ENCODE assay signal across 22 cellular contexts in the genomic region with DNA sequence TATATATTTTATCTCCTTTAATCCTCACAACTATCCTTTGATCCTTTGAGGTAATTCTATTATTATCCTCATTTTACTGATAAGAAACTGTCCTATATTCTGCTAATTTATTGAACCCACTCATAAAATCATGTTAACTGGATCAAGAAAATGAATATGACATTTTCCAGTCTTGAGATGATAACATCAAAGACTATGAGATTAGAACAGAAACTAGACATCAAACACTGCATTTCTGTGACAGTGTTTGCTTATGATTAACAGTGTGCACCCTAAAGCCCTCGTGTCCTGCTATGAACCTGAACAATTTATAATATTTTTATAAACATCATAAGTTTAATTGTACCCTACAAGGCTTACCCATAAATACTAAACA.
DNase-seq lines count a peak whose midpoint lies in the region; ATAC-seq and TF ChIP-seq lines count a peak whose summit lies in the region.
"Had no signal": no experiment of that assay in that cellular context is flagged by ENCODE, and none has a peak within 500 bp of the region (broad histone marks: within the 10 kb centered on the region; RNA-seq: fewer than 3 reads in every experiment).

No MANE protein-coding gene starts in this region.

- peak overlapping the region; percentile 76 for H3K27ac ChIP-seq in cardiac muscle cell
- H3K27ac ChIP-seq in right cardiac atrium (ENCODE audit: low read length): no peak overlapping the region
- peak overlapping the region; percentile 53 for H3K27ac ChIP-seq in psoas muscle
- H3K27ac ChIP-seq: 22Rv1, lower lobe of right lung had no signal

- no peak for ATAC-seq in right cardiac atrium
- ATAC-seq in psoas muscle: no peak
- ATAC-seq: mucosa of descending colon; stimulated activated effector memory CD8-positive, alpha-beta T cell treated with anti-CD3 and anti-CD28 coated beads, Interleukin-12 subunit alpha, Interleukin-12 subunit beta, amount 100 ng/mL, for 72 hours had no signal

- intact Hi-C loops in right cardiac atrium (cut with DNase I): no loop called here
- intact Hi-C loops in psoas muscle (cut with DNase I): loop anchor here in 1 of 2 donors (5.0 kb wide), 1 partner anchor 82 kb away; no protein-coding TSS in a partner anchor

- no peak overlapping the region for H3K4me3 ChIP-seq in cardiac muscle cell
- no peak overlapping the region for H3K4me3 ChIP-seq in right cardiac atrium (ENCODE audit: low read length)
- H3K4me3 ChIP-seq in psoas muscle: no peak overlapping the region
- H3K4me3 ChIP-seq: lower lobe of right lung, mucosa of descending colon had no signal

- WGBS in right cardiac atrium: 80% methylated on average over 1 of the region's 1 CpG
- 81 to 89% (median 86%) methylated on average over 1 of the region's 1 CpG for WGBS in psoas muscle, 3 donors

- H3K27me3 ChIP-seq in cardiac muscle cell: no peaks in the 10 kb centered on the region
- H3K27me3 ChIP-seq in right cardiac atrium (ENCODE audit: control insufficient read depth, insufficient read depth): no peaks in the 10 kb centered on the region
- no peaks in the 10 kb centered on the region for H3K27me3 ChIP-seq in psoas muscle (ENCODE audit: insufficient read depth in 3 of 3, low read length in 2 of 3)

- H3K9me3 ChIP-seq in cardiac muscle cell (ENCODE audit: low read depth) (no peaks in the 10 kb centered on the region), right cardiac atrium (ENCODE audit: control insufficient read depth, low read length) (no peaks in the 10 kb centered on the region), psoas muscle (no peaks in the 10 kb centered on the region)
- H3K9me3 ChIP-seq: lower lobe of right lung, mucosa of descending colon had no signal

- peak; percentile 25 for DNase-seq in DMS53 (lab: John Stamatoyannopoulos, UW)
- DNase-seq in DMS53 treated with DMSO at 0.1 percent for 48 hours (lab: John Stamatoyannopoulos, UW; ENCODE audit: unreplicated experiment): no peak
- DNase-seq in cardiac muscle cell (ENCODE audit: low read depth in 1 of 2, low spot score in 1 of 2): no peak
- no peak for DNase-seq in right cardiac atrium
- DNase-seq in SK-N-DZ (ENCODE audit: low spot score): peak; percentile 86
- no peak for DNase-seq in psoas muscle
- no peak for DNase-seq in pons (ENCODE audit: low spot score)
- DNase-seq in HUDEP-2 (lab: John Stamatoyannopoulos, UW; ENCODE audit: unreplicated experiment in 76 of 76): no peak
- DNase-seq: activated CD4-positive, CD25-positive, alpha-beta regulatory T cell treated with anti-CD3 and anti-CD28 coated beads, Interleukin-2, amount 50 U/mL, for 72 hours; activated T-cell treated with anti-CD3 and anti-CD28 coated beads, Interleukin-2, amount 50 U/mL, for 1 hour; amniotic stem cell; EL; lower lobe of right lung; mucosa of descending colon; NCI-H524 treated with DMSO at 0.1 percent for 48 hours; nephron progenitor cell; retina; stimulated activated CD4-positive, alpha-beta T cell treated with anti-CD3 and anti-CD28 coated beads, Interleukin-12 subunit alpha, Interleukin-12 subunit beta, amount 100 ng/mL, for 4 hours; stimulated activated CD4-positive, alpha-beta T cell treated with anti-CD3 and anti-CD28 coated beads, Interleukin-4, amount 100 ng/mL, for 24 hours; T-helper 1 cell had no signal

- no peaks in the 10 kb centered on the region for H3K36me3 ChIP-seq in cardiac muscle cell
- H3K36me3 ChIP-seq in psoas muscle (ENCODE audit: insufficient read depth in 1 of 2, low read depth in 1 of 2): no peaks in the 10 kb centered on the region
- H3K36me3 ChIP-seq: lower lobe of right lung had no signal

- H3K4me1 ChIP-seq in cardiac muscle cell (ENCODE audit: low read depth) (peaks cover 26% of the 10 kb centered on the region), right cardiac atrium (ENCODE audit: control insufficient read depth, insufficient read depth, low read length) (peaks cover 3% of the 10 kb centered on the region), psoas muscle (peaks cover 11% of the 10 kb centered on the region)
- H3K4me1 ChIP-seq: lower lobe of right lung had no signal

- TF ChIP-seq CTCF in cardiac muscle cell (IDR thresholded peaks at IDR 0.05; ENCODE audit: low read depth, low read length) (no peak), psoas muscle (IDR thresholded peaks at IDR 0.05) (no peak)

Comparison
In these comparisons a context has a peak if more than half of its experiments do, and no peak if none do; other contexts are left out.
1. DNase-seq: peak in DMS53 (single experiment) and SK-N-DZ (single experiment); none in DMS53 treated with DMSO at 0.1 percent for 48 hours (single experiment), cardiac muscle cell (0 of 2), right cardiac atrium (0 of 3), psoas muscle (0 of 2), pons (single experiment) and HUDEP-2 (0 of 76).